Comparison of ENCODE assay signal across 19 cellular contexts in genomic region chr2:73006969-73007710, GRCh38.
DNase-seq lines count a peak whose midpoint lies in the region; TF ChIP-seq lines count a peak whose summit lies in the region.
"Had no signal": no experiment of that assay in that cellular context is flagged by ENCODE, and none has a peak within 500 bp of the region (broad histone marks: within the 10 kb centered on the region; RNA-seq: fewer than 3 reads in every experiment).

No MANE protein-coding gene starts in this region.

- DNase-seq in activated naive CD4-positive, alpha-beta T cell (lab: John Stamatoyannopoulos, UW), result no peak
- DNase-seq in endothelial cell (ENCODE audit: low spot score) (no peak), suprapubic skin (ENCODE audit: low spot score in 2 of 2) (peak; percentile 27 to 38), SW 1271 (lab: John Stamatoyannopoulos, UW) (no peak), NCI-H526 (lab: John Stamatoyannopoulos, UW) (no peak), LoVo (ENCODE audit: low spot score) (no peak)
- DNase-seq: Calu3; CD4-positive, CD25-positive, alpha-beta regulatory T cell; DMS79; GM23248; NCI-H146; NCI-H226; NCI-H526 treated with DMSO at 0.1 percent for 48 hours; NK-92 treated with Interleukin-12 subunit alpha and Interleukin-12 subunit beta, amount 100 ng/mL, for 24 hours; OCI-M1 had no signal

- TF ChIP-seq RAD21 in liver (IDR thresholded peaks at IDR 0.05), result no peak

- no peaks in the 10 kb centered on the region for H3K9me3 Mint-ChIP-seq in activated naive CD4-positive, alpha-beta T cell treated with anti-CD3 and anti-CD28 coated beads, Interleukin-2, amount 50 U/mL, for 24 hours
- no peaks in the 10 kb centered on the region for H3K9me3 Mint-ChIP-seq in endothelial cell (ENCODE audit: unreplicated experiment)

- TF ChIP-seq CTCF in endothelial cell (IDR thresholded peaks at IDR 0.05; ENCODE audit: unreplicated experiment) (no peak), liver (IDR thresholded peaks at IDR 0.05; ENCODE audit: low read depth, low read length, missing input control) (no peak), suprapubic skin (IDR thresholded peaks at IDR 0.05) (no peak)

- TF ChIP-seq POLR2A in suprapubic skin (IDR thresholded peaks at IDR 0.05), result no peak

- TF ChIP-seq EP300 in suprapubic skin (IDR thresholded peaks at IDR 0.05), result no peak

- no peaks in the 10 kb centered on the region for H3K9me3 ChIP-seq in liver (ENCODE audit: control insufficient read depth in 4 of 4, low read length in 3 of 4)
- no peaks in the 10 kb centered on the region for H3K9me3 ChIP-seq in suprapubic skin
- H3K9me3 ChIP-seq: A549 had no signal

- H3K36me3 ChIP-seq in liver (ENCODE audit: control insufficient read depth in 4 of 4, insufficient read depth in 3 of 4, low read depth in 1 of 4, low read length in 3 of 4) (peaks cover 0 to 19% (median 5%) of the 10 kb centered on the region in 4 donors), suprapubic skin (peaks cover 8% of the 10 kb centered on the region)

- no peak overlapping the region for H3K9ac ChIP-seq in liver (ENCODE audit: low read depth in 1 of 2, low read length in 2 of 2)
- H3K9ac ChIP-seq: GM23248 had no signal

- H3K27me3 ChIP-seq in liver (ENCODE audit: control insufficient read depth in 4 of 4, insufficient read depth in 4 of 4, low read length in 3 of 4) (no peaks in the 10 kb centered on the region), suprapubic skin (no peaks in the 10 kb centered on the region)

- peak overlapping the region; percentile 47 for H3K27ac Mint-ChIP-seq in activated naive CD4-positive, alpha-beta T cell treated with anti-CD3 and anti-CD28 coated beads, Interleukin-2, amount 50 U/mL, for 24 hours
- H3K27ac Mint-ChIP-seq in endothelial cell (ENCODE audit: unreplicated experiment), result peak overlapping the region; percentile 43
- H3K27ac Mint-ChIP-seq: CD4-positive, CD25-positive, alpha-beta regulatory T cell had no signal

- peaks cover 0 to 46% (median 21%) of the 10 kb centered on the region in 4 donors for H3K4me1 ChIP-seq in liver (ENCODE audit: control insufficient read depth in 4 of 4, insufficient read depth in 4 of 4, low read length in 3 of 4)
- no peaks in the 10 kb centered on the region for H3K4me1 ChIP-seq in suprapubic skin
- H3K4me1 ChIP-seq: A549 had no signal

- H3K27ac ChIP-seq in liver (ENCODE audit: low read depth in 1 of 2, low read length in 2 of 2) (peak overlapping the region; percentile 42 to 97), suprapubic skin (no peak overlapping the region)
- H3K27ac ChIP-seq: A549, GM23248, RWPE1 had no signal

- no peak overlapping the region for H3K4me3 ChIP-seq in liver (ENCODE audit: low read depth in 1 of 3, low read length in 3 of 3)
- no peak overlapping the region for H3K4me3 ChIP-seq in suprapubic skin
- H3K4me3 ChIP-seq: A549, GM23248 had no signal

- H3K4me1 Mint-ChIP-seq in activated naive CD4-positive, alpha-beta T cell treated with anti-CD3 and anti-CD28 coated beads, Interleukin-2, amount 50 U/mL, for 24 hours, result no peaks in the 10 kb centered on the region
- H3K4me1 Mint-ChIP-seq in endothelial cell (ENCODE audit: unreplicated experiment), result peaks cover 13% of the 10 kb centered on the region
- H3K4me1 Mint-ChIP-seq: CD4-positive, CD25-positive, alpha-beta regulatory T cell had no signal

- H3K27me3 Mint-ChIP-seq in activated naive CD4-positive, alpha-beta T cell treated with anti-CD3 and anti-CD28 coated beads, Interleukin-2, amount 50 U/mL, for 24 hours, result no peaks in the 10 kb centered on the region
- peaks cover 1% of the 10 kb centered on the region for H3K27me3 Mint-ChIP-seq in endothelial cell (ENCODE audit: unreplicated experiment)

- peaks cover 2% of the 10 kb centered on the region for H3K36me3 Mint-ChIP-seq in activated naive CD4-positive, alpha-beta T cell treated with anti-CD3 and anti-CD28 coated beads, Interleukin-2, amount 50 U/mL, for 24 hours
- peaks cover 14% of the 10 kb centered on the region for H3K36me3 Mint-ChIP-seq in endothelial cell (ENCODE audit: low read depth, unreplicated experiment)

- H3K4me3 Mint-ChIP-seq in activated naive CD4-positive, alpha-beta T cell treated with anti-CD3 and anti-CD28 coated beads, Interleukin-2, amount 50 U/mL, for 24 hours, result no peak overlapping the region
- no peak overlapping the region for H3K4me3 Mint-ChIP-seq in endothelial cell (ENCODE audit: unreplicated experiment)
- H3K4me3 Mint-ChIP-seq: CD4-positive, CD25-positive, alpha-beta regulatory T cell had no signal

- WGBS in liver, result 86% methylated on average over 14 of the region's 14 CpGs
- WGBS in suprapubic skin, result 91% methylated on average over 14 of the region's 14 CpGs

TF ChIP-seq in liver, 16 proteins besides CTCF, POLR2A, EP300 and RAD21:
- TF ChIP-seq GABPA (IDR thresholded peaks at IDR 0.05 in 1 of 2, conservative IDR thresholded peaks at IDR 0.05 in 1 of 2) (no peak), NR2F2 (IDR thresholded peaks at IDR 0.05) (peak; percentile 28)

Comparison
In these comparisons a context has a peak if more than half of its experiments do, and no peak if none do; other contexts are left out.
1. DNase-seq: peak in suprapubic skin (2 of 2); none in activated naive CD4-positive, alpha-beta T cell (0 of 4), endothelial cell (single experiment), SW 1271 (0 of 2), NCI-H526 (0 of 2) and LoVo (single experiment).